ENCODE assay signal across 9 cellular contexts in genomic region chr17:74282587-74283370, GRCh38. TPM values are rescaled to one million over a fixed set of nuclear protein-coding genes. Genes with fewer than 3 reads are reported as not detected.
DNase-seq lines count a peak whose midpoint lies in the region; ATAC-seq and TF ChIP-seq lines count a peak whose summit lies in the region.
"Had no signal": no experiment of that assay in that cellular context is flagged by ENCODE, and none has a peak within 500 bp of the region (broad histone marks: within the 10 kb centered on the region; RNA-seq: fewer than 3 reads in every experiment).

No MANE protein-coding gene starts in this region.

- peaks cover 6% of the 10 kb centered on the region for H3K36me3 Mint-ChIP-seq in activated CD4-positive, alpha-beta T cell treated with anti-CD3 and anti-CD28 coated beads, Interleukin-2, amount 10 ng/mL, durations not matched to agents 7 days and 5 days (ENCODE audit: low read depth)

- CTCF ChIA-PET in activated CD4-positive, alpha-beta T cell treated with anti-CD3 and anti-CD28 coated beads, Interleukin-2, amount 10 ng/mL, durations not matched to agents 7 days and 5 days (lab: Charles Lee): interaction anchor here (1.1 to 1.5 kb wide), 2 partner anchors 10 to 19 kb away, joined by 3 to 7 read pairs; no protein-coding TSS in a partner anchor

- POLR2A ChIA-PET in activated CD4-positive, alpha-beta T cell treated with anti-CD3 and anti-CD28 coated beads, Interleukin-2, amount 10 ng/mL, durations not matched to agents 7 days and 5 days (lab: Charles Lee): no interaction called here

- DNase-seq in activated naive CD4-positive, alpha-beta T cell treated with Interleukin-2 at 50 U/mL for 16 hours: peak; percentile 71
- DNase-seq in activated naive CD4-positive, alpha-beta T cell treated with anti-CD3 and anti-CD28 coated beads, Interleukin-2, amount 50 U/mL, for 16 hours: no peak
- DNase-seq in activated CD4-positive, alpha-beta T cell treated with anti-CD3 and anti-CD28 coated beads, Interleukin-2, amount 10 ng/mL, durations not matched to agents 7 days and 5 days: peak; percentile 69
- DNase-seq in erythroblast (lab: John Stamatoyannopoulos, UW) (peak; percentile 84 to 87), COLO668 (lab: John Stamatoyannopoulos, UW; ENCODE audit: unreplicated experiment) (no peak)
- peak; percentile 70 for DNase-seq in stimulated activated naive CD8-positive, alpha-beta T cell treated with anti-CD3 and anti-CD28 coated beads, Interleukin-15, Interleukin-2, amounts not matched to agents 100 U/mL and 50 U/mL, for 24 hours

- H3K4me1 Mint-ChIP-seq in activated CD4-positive, alpha-beta T cell treated with anti-CD3 and anti-CD28 coated beads, Interleukin-2, amount 10 ng/mL, durations not matched to agents 7 days and 5 days: peaks cover 69% of the 10 kb centered on the region

- H3K9me3 Mint-ChIP-seq in activated CD4-positive, alpha-beta T cell treated with anti-CD3 and anti-CD28 coated beads, Interleukin-2, amount 10 ng/mL, durations not matched to agents 7 days and 5 days: peaks cover 6% of the 10 kb centered on the region

- ATAC-seq in stimulated activated naive CD8-positive, alpha-beta T cell treated with anti-CD3 and anti-CD28 coated beads, Interleukin-15, Interleukin-2, amounts not matched to agents 100 U/mL and 50 U/mL, for 24 hours: peak; percentile 73
- no peak for ATAC-seq in GM19395 (IDR thresholded peaks at IDR 0.05; ENCODE audit: unreplicated experiment)
- no peak for ATAC-seq in GM18870 (IDR thresholded peaks at IDR 0.05; ENCODE audit: unreplicated experiment)

- peak overlapping the region; percentile 23 for H3K4me3 Mint-ChIP-seq in activated CD4-positive, alpha-beta T cell treated with anti-CD3 and anti-CD28 coated beads, Interleukin-2, amount 10 ng/mL, durations not matched to agents 7 days and 5 days

- no peak for TF ChIP-seq POLR2A in erythroblast (IDR thresholded peaks at IDR 0.05; ENCODE audit: low read length)

- no peaks in the 10 kb centered on the region for H3K27me3 Mint-ChIP-seq in activated CD4-positive, alpha-beta T cell treated with anti-CD3 and anti-CD28 coated beads, Interleukin-2, amount 10 ng/mL, durations not matched to agents 7 days and 5 days

- H3K27ac Mint-ChIP-seq in activated CD4-positive, alpha-beta T cell treated with anti-CD3 and anti-CD28 coated beads, Interleukin-2, amount 10 ng/mL, durations not matched to agents 7 days and 5 days: peak overlapping the region; percentile 99

RNA-seq across cellular contexts. Expression of gene DNAI2, which starts 8.7 kb away (rescaled TPM):
- 1 to 10 TPM; 1.2 to 1.3 TPM for total RNA-seq in activated CD4-positive, alpha-beta T cell treated with anti-CD3 and anti-CD28 coated beads, Interleukin-2, amount 10 ng/mL, durations not matched to agents 7 days and 5 days
- total RNA-seq: liver had no signal

RNA-seq across cellular contexts. Expression of gene KIF19, which starts 43.2 kb away (rescaled TPM):
- under 1 TPM; 0.69 to 0.79 TPM for total RNA-seq in activated CD4-positive, alpha-beta T cell treated with anti-CD3 and anti-CD28 coated beads, Interleukin-2, amount 10 ng/mL, durations not matched to agents 7 days and 5 days

Comparison
In these comparisons a context has a peak if more than half of its experiments do, and no peak if none do; other contexts are left out.
1. DNase-seq: peak in activated naive CD4-positive, alpha-beta T cell treated with Interleukin-2 at 50 U/mL for 16 hours (single experiment), activated CD4-positive, alpha-beta T cell treated with anti-CD3 and anti-CD28 coated beads, Interleukin-2, amount 10 ng/mL, durations not matched to agents 7 days and 5 days (single experiment), erythroblast (2 of 2) and stimulated activated naive CD8-positive, alpha-beta T cell treated with anti-CD3 and anti-CD28 coated beads, Interleukin-15, Interleukin-2, amounts not matched to agents 100 U/mL and 50 U/mL, for 24 hours (single experiment); none in activated naive CD4-positive, alpha-beta T cell treated with anti-CD3 and anti-CD28 coated beads, Interleukin-2, amount 50 U/mL, for 16 hours (single experiment) and COLO668 (single experiment).